Comparison of ENCODE assay signal across 24 cellular contexts in the genomic region with DNA sequence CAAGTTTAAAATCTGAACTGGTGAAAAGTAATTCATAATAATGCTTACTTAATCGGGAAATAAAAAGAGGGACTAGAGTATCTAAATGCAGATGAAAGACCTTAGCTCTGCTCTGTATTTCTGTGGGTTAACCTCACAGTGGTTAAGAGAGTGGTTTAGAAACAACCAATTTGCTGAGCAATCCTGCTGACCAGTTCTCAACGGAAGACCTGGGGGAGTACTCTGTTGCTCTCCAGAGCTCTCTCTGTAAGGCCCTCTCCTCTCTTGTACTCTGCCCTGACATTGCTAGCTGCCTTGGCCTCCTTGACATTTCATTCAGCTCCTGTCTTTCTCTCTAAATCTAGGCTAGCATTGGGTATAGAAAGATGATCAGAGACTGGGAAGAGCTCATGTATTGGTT.
DNase-seq lines count a peak whose midpoint lies in the region; ATAC-seq and TF ChIP-seq lines count a peak whose summit lies in the region.
"Had no signal": no experiment of that assay in that cellular context is flagged by ENCODE, and none has a peak within 500 bp of the region (broad histone marks: within the 10 kb centered on the region; RNA-seq: fewer than 3 reads in every experiment).

No MANE protein-coding gene starts in this region.

- no peak for TF ChIP-seq EP300 in gastroesophageal sphincter (IDR thresholded peaks at IDR 0.05)

- H3K9me3 ChIP-seq in left ventricle myocardium inferior (replicated peaks) = no peaks in the 10 kb centered on the region
- no peaks in the 10 kb centered on the region for H3K9me3 ChIP-seq in gastroesophageal sphincter
- H3K9me3 ChIP-seq in right lobe of liver = no peaks in the 10 kb centered on the region
- no peaks in the 10 kb centered on the region for H3K9me3 ChIP-seq in body of pancreas
- H3K9me3 ChIP-seq: colonic mucosa, gastrocnemius medialis, SK-N-SH, tibial nerve had no signal

- ATAC-seq in left ventricle myocardium superior (no peak), gastroesophageal sphincter (no peak), GM19023 (IDR thresholded peaks at IDR 0.05; ENCODE audit: unreplicated experiment) (no peak), right lobe of liver (no peak), body of pancreas (no peak)
- ATAC-seq: activated CD8-positive, alpha-beta T cell treated with anti-CD3 and anti-CD28 coated beads, Interleukin-2, amount 10 ng/mL, durations not matched to agents 7 days and 5 days; gastrocnemius medialis; stimulated activated naive CD8-positive, alpha-beta T cell treated with anti-CD3 and anti-CD28 coated beads, Interleukin-15, amount 100 ng/mL, for 72 hours had no signal

- intact Hi-C loops in left ventricle myocardium inferior (cut with micrococcal nuclease) = no loop called here
- intact Hi-C loops in left ventricle myocardium superior (cut with micrococcal nuclease) = no loop called here
- intact Hi-C loops in right lobe of liver (cut with DNase I) = no loop called here
- intact Hi-C loops in body of pancreas (cut with DNase I) = no loop called here

- H3K27me3 ChIP-seq in left ventricle myocardium inferior (ENCODE audit: low read depth) (no peaks in the 10 kb centered on the region), gastroesophageal sphincter (no peaks in the 10 kb centered on the region), right lobe of liver (no peaks in the 10 kb centered on the region), body of pancreas (no peaks in the 10 kb centered on the region)
- H3K27me3 ChIP-seq: colonic mucosa, gastrocnemius medialis, tibial nerve had no signal

- 64 to 77% methylated on average over 2 of the region's 2 CpGs for WGBS in gastroesophageal sphincter (ENCODE audit: low coverage in 1 of 2), 2 donors
- WGBS in right lobe of liver (ENCODE audit: insufficient coverage, low coverage, low lambda C conversion rate, missing lambda C conversion rate) = 25% methylated on average over 2 of the region's 2 CpGs
- 41 to 47% methylated on average over 2 of the region's 2 CpGs for WGBS in body of pancreas, 2 donors

- no peak overlapping the region for H3K27ac ChIP-seq in left ventricle myocardium inferior (replicated peaks)
- no peak overlapping the region for H3K27ac ChIP-seq in gastroesophageal sphincter
- no peak overlapping the region for H3K27ac ChIP-seq in right lobe of liver
- no peak overlapping the region for H3K27ac ChIP-seq in body of pancreas
- H3K27ac ChIP-seq: 22Rv1, colonic mucosa, gastrocnemius medialis, tibial nerve had no signal

- H3K4me1 ChIP-seq in left ventricle myocardium inferior (no peaks in the 10 kb centered on the region), gastroesophageal sphincter (no peaks in the 10 kb centered on the region), right lobe of liver (no peaks in the 10 kb centered on the region), body of pancreas (no peaks in the 10 kb centered on the region)
- H3K4me1 ChIP-seq: colonic mucosa, gastrocnemius medialis had no signal

- TF ChIP-seq POLR2A in gastroesophageal sphincter (IDR thresholded peaks at IDR 0.05) (no peak), right lobe of liver (IDR thresholded peaks at IDR 0.05) (no peak), body of pancreas (IDR thresholded peaks at IDR 0.05) (no peak)

- H3K4me3 ChIP-seq in left ventricle myocardium inferior (peak overlapping the region; percentile 41), gastroesophageal sphincter (peak overlapping the region; percentile 5 to 20), right lobe of liver (no peak overlapping the region), body of pancreas (no peak overlapping the region)
- H3K4me3 ChIP-seq: colonic mucosa, gastrocnemius medialis, tibial nerve had no signal

- H3K36me3 ChIP-seq in left ventricle myocardium inferior = no peaks in the 10 kb centered on the region
- H3K36me3 ChIP-seq in gastroesophageal sphincter = no peaks in the 10 kb centered on the region
- no peaks in the 10 kb centered on the region for H3K36me3 ChIP-seq in right lobe of liver
- H3K36me3 ChIP-seq in body of pancreas (replicated peaks in 1 of 2; ENCODE audit: insufficient read depth in 1 of 2, low read depth in 2 of 2) = no peaks in the 10 kb centered on the region
- H3K36me3 ChIP-seq: colonic mucosa, gastrocnemius medialis, tibial nerve had no signal

- TF ChIP-seq CTCF in left ventricle myocardium inferior (IDR thresholded peaks at IDR 0.05; ENCODE audit: borderline replicate concordance) (no peak), gastroesophageal sphincter (IDR thresholded peaks at IDR 0.05) (no peak), right lobe of liver (IDR thresholded peaks at IDR 0.05) (no peak), body of pancreas (IDR thresholded peaks at IDR 0.05) (no peak)

- DNase-seq in left ventricle myocardium inferior (no peak), left ventricle myocardium superior (no peak), UCSD-AML1 (lab: John Stamatoyannopoulos, UW; ENCODE audit: unreplicated experiment) (peak; percentile 7), right lobe of liver (no peak), midbrain (lab: John Stamatoyannopoulos, UW) (no peak), body of pancreas (no peak)
- DNase-seq: activated CD4-positive, CD25-positive, alpha-beta regulatory T cell treated with anti-CD3 and anti-CD28 coated beads, Interleukin-2, amount 50 U/mL, for 72 hours; activated CD8-positive, alpha-beta T cell treated with anti-CD3 and anti-CD28 coated beads, Interleukin-2, amount 10 ng/mL, durations not matched to agents 7 days and 5 days; activated gamma-delta T cell treated with Interleukin-2 at 50 U/mL for 16 hours; CD4-positive, alpha-beta memory T cell; colonic mucosa; effector memory CD4-positive, alpha-beta T cell; gastrocnemius medialis; GOT3; hippocampal formation; NCI-H2081; NCI-H345; NCI-H82; SK-N-SH; stimulated activated naive CD8-positive, alpha-beta T cell treated with anti-CD3 and anti-CD28 coated beads, Interleukin-15, amount 100 ng/mL, for 72 hours had no signal

Comparison
In these comparisons a context has a peak if more than half of its experiments do, and no peak if none do; other contexts are left out.
1. H3K4me3 ChIP-seq: peak in left ventricle myocardium inferior (single experiment) and gastroesophageal sphincter (2 of 2); none in right lobe of liver (0 of 3) and body of pancreas (0 of 2).